8 cellular contexts compared by ENCODE assay signal in genomic region chr1:34162852-34163766, GRCh38. TPM values are rescaled to one million over a fixed set of nuclear protein-coding genes. Genes with fewer than 3 reads are reported as not detected.
DNase-seq lines count a peak whose midpoint lies in the region; ATAC-seq and TF ChIP-seq lines count a peak whose summit lies in the region.

No MANE protein-coding gene starts in this region.

- WGBS in mesendoderm (ENCODE audit: extremely low coverage, insufficient coverage, low lambda C conversion rate): no CpG with 5 or more reads among the region's 46 CpGs

- no peak overlapping the region for H3K23ac ChIP-seq in mesendoderm (ENCODE audit: low read length)

- peaks cover 12% of the 10 kb centered on the region for H3K79me1 ChIP-seq in mesendoderm (ENCODE audit: low read length)

- peak; percentile 88 for TF ChIP-seq CTCF in AG04450 (IDR thresholded peaks at IDR 0.05; ENCODE audit: low read depth, low read length)
- TF ChIP-seq CTCF in GM12872 (IDR thresholded peaks at IDR 0.05; ENCODE audit: insufficient read depth, low read depth, low read length): peak; percentile 82

- no peak overlapping the region for H4K8ac ChIP-seq in mesendoderm (ENCODE audit: low read depth, low read length)

- H3K4me3 ChIP-seq in AG04450 (ENCODE audit: low read depth, low read length) (peak overlapping the region; percentile 68), mesendoderm (ENCODE audit: low read length) (peak overlapping the region; percentile 74)

- peak overlapping the region; percentile 94 for H3K4me2 ChIP-seq in mesendoderm (ENCODE audit: low read length)

- H2BK120ac ChIP-seq in mesendoderm (ENCODE audit: low read depth, low read length): no peak overlapping the region

- DNase-seq in AG04450 (ENCODE audit: low read depth, low spot score) (peak; percentile 89), SW 1271 (lab: John Stamatoyannopoulos, UW) (peak; percentile 81 to 86), epidermal melanocyte (ENCODE audit: insufficient read length, low spot score) (peak; percentile 36), mesendoderm (peak; percentile 97), superior temporal gyrus (ENCODE audit: extremely low spot score) (peak; percentile 92)

- peaks cover 6% of the 10 kb centered on the region for H3K27me3 ChIP-seq in AG04450 (ENCODE audit: control insufficient read depth, insufficient read depth, low read length)
- H3K27me3 ChIP-seq in mesendoderm (ENCODE audit: insufficient read depth, low read length, poor library complexity): no peaks in the 10 kb centered on the region

- peak overlapping the region; percentile 97 for H3K56ac ChIP-seq in mesendoderm (ENCODE audit: low read length)

- peak overlapping the region; percentile 80 for H3K9ac ChIP-seq in mesendoderm (ENCODE audit: low read length)

- H4K5ac ChIP-seq in mesendoderm (ENCODE audit: low read length): no peak overlapping the region

- H3K27ac ChIP-seq in AG04450 (ENCODE audit: low read depth, low read length) (peak overlapping the region; percentile 77), mesendoderm (ENCODE audit: low read depth, low read length) (peak overlapping the region; percentile 33)

- POLR2A ChIA-PET in AG04450 (lab: Yijun Ruan, JAX): interaction anchor here (0.5 to 1.1 kb wide), 6 partner anchors 149 to 697 kb away, joined by 3 to 7 read pairs (median 4); partner anchors contain the start of gene SMIM12

- H3K4me1 ChIP-seq in mesendoderm (ENCODE audit: control insufficient read depth, low read depth, low read length): peaks cover 8% of the 10 kb centered on the region

- H3K36me3 ChIP-seq in mesendoderm (ENCODE audit: control insufficient read depth, insufficient read depth, low read length): no peaks in the 10 kb centered on the region

- peaks cover 20% of the 10 kb centered on the region for H3K79me2 ChIP-seq in mesendoderm (ENCODE audit: control insufficient read depth, insufficient read depth, low read length)

- peak overlapping the region; percentile 96 for H3K18ac ChIP-seq in mesendoderm (ENCODE audit: low read length)

- H2AK5ac ChIP-seq in mesendoderm (ENCODE audit: low read length): no peak overlapping the region

- peak overlapping the region; percentile 4 for H2BK5ac ChIP-seq in mesendoderm (ENCODE audit: low read length)

- H3K4ac ChIP-seq in mesendoderm (ENCODE audit: low read depth, low read length): peak overlapping the region; percentile 63

- CTCF ChIA-PET in AG04450 (lab: Charles Lee): interaction anchor here (0.5 to 5.2 kb wide), 39 partner anchors 10 to 693 kb away, joined by 3 to 104 read pairs (median 4); no protein-coding TSS in a partner anchor

- no peaks in the 10 kb centered on the region; the same call in 1 of the 2 replicates for H3K9me3 ChIP-seq in AG04450 (ENCODE audit: control insufficient read depth, insufficient read depth, low read length)

- ATAC-seq in HG03520 (IDR thresholded peaks at IDR 0.05; ENCODE audit: unreplicated experiment) (peak; percentile 75), HG02852 (IDR thresholded peaks at IDR 0.05; ENCODE audit: unreplicated experiment) (no peak)

- H2BK15ac ChIP-seq in mesendoderm (replicated peaks; ENCODE audit: low read depth): no peak overlapping the region

RNA-seq across cellular contexts. Expression of gene CSMD2, which starts 1.9 kb away (rescaled TPM):
- 2.3 and 2.6 TPM in 2 replicates for polyA plus RNA-seq in AG04450 (2011; rRNA removed)
- polyA minus RNA-seq in AG04450 (2011; rRNA and poly(A)+ RNA removed): 3.8 and 5.5 TPM in 2 replicates
- polyA plus RNA-seq in mesendoderm (2013, experiment 1 of 2): 3.1 TPM
- polyA plus RNA-seq in mesendoderm (2013, experiment 2 of 2): 2.4 TPM

RNA-seq across cellular contexts. Expression of gene C1orf94, which starts 13.6 kb away (rescaled TPM):
- polyA plus RNA-seq in AG04450 (2011; rRNA removed): 0.10 and 0.17 TPM in 2 replicates
- 0.23 TPM in 1 of 2 replicates, not detected in the other for polyA minus RNA-seq in AG04450 (2011; rRNA and poly(A)+ RNA removed)
- 5.1 TPM for polyA plus RNA-seq in mesendoderm (2013, experiment 1 of 2)
- polyA plus RNA-seq in mesendoderm (2013, experiment 2 of 2): 5.3 TPM

Comparison
In these comparisons a context has a peak if more than half of its experiments do, and no peak if none do; other contexts are left out.
1. DNase-seq: peak in every context shown above with its lines; median percentile 97 in mesendoderm; 92 in superior temporal gyrus; 89 in AG04450; 84 in SW 1271; 36 in epidermal melanocyte.